1 cellular context compared by ENCODE assay signal in the genomic region with DNA sequence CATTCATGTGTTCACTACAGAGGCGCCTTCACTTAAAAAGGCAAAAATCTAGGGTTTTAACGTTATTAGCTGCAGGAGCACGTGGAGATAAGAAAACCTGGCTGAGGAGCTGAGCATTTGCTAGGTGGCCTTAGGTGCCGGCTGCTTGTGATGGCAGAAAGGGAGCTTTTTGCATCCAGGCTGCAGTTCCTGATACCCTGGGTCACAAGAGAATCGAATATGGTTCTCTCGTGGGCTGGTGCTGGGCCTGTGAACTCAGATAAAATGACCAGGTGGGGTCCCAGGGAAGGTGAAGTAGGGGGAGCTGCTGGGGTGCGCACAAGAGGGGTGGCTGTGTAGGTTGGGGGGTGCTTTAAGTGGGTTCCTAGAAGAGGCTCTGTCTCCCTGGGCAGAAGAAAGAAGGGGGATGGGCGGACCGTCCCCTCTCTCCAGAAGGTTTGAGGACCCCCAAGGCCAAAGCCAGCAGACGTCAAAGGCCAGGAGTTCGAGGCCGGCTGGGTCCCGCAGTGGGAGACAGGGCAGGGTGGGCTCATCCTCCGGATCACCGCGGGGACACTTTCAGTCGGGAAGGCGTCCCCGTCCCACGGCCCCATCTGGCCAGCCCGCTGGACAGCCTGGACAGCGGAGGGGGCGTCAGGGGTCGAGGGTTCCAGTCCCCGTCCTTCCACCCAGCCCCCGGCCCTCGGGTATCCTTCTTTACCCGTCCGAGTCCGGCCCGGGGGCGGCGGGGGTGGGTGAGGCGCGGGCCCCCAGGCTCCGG.
TF ChIP-seq lines count a peak whose summit lies in the region.

No MANE protein-coding gene starts in this region.

TF ChIP-seq in HCT116, 20 proteins besides CTCF, POLR2A, EP300 and RAD21 (continued from another document):
- TF ChIP-seq, protein P1, sequence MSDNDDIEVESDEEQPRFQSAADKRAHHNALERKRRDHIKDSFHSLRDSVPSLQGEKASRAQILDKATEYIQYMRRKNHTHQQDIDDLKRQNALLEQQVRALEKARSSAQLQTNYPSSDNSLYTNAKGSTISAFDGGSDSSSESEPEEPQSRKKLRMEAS (IDR thresholded peaks at IDR 0.05): no peak
- TF ChIP-seq EGR1 (IDR thresholded peaks at IDR 0.05; ENCODE audit: low read depth): no peak
- no peak for TF ChIP-seq SRF (IDR thresholded peaks at IDR 0.05; ENCODE audit: low read depth)
- no peak for TF ChIP-seq ZFX (IDR thresholded peaks at IDR 0.05)
- TF ChIP-seq YY1 (IDR thresholded peaks at IDR 0.05; ENCODE audit: extremely low read depth, insufficient replicate concordance, low read depth, low read length): no peak
- no peak for TF ChIP-seq ZNF274 (IDR thresholded peaks at IDR 0.05; ENCODE audit: low read depth, low read length)
